ENCODE assay signal across 29 cellular contexts in genomic region chr20:54690323-54690722, GRCh38.
"Had no signal": no experiment of that assay in that cellular context is flagged by ENCODE, and none has a peak within 500 bp of the region (broad histone marks: within the 10 kb centered on the region; RNA-seq: fewer than 3 reads in every experiment).

No MANE protein-coding gene starts in this region.

- H3K27ac ChIP-seq: colonic mucosa, coronary artery, dorsolateral prefrontal cortex, epithelial cell of prostate, esophagus muscularis mucosa, esophagus squamous epithelium, foreskin keratinocyte, gastrocnemius medialis, gastroesophageal sphincter, heart left ventricle, heart right ventricle had no signal

- DNase-seq: colonic mucosa; cortex of kidney; dermis blood vessel endothelial cell; dorsolateral prefrontal cortex; effector CD4-positive, alpha-beta T cell; effector CD8-positive, alpha-beta T cell; effector memory CD4-positive, alpha-beta T cell; effector memory CD8-positive, alpha-beta T cell; endodermal cell; erythroblast; esophagus squamous epithelium; foreskin fibroblast; foreskin keratinocyte; foreskin melanocyte; gastrocnemius medialis; glutamatergic neuron; head of caudate nucleus; heart left ventricle; heart right ventricle had no signal

- H3K4me3 ChIP-seq: colonic mucosa, coronary artery, dorsolateral prefrontal cortex, esophagus muscularis mucosa, esophagus squamous epithelium, gastrocnemius medialis, gastroesophageal sphincter, heart left ventricle, heart right ventricle had no signal

- H3K27me3 Mint-ChIP-seq: dendritic cell treated with granulocyte-macrophage colony-stimulating factor and Interleukin-4, amounts not matched to agents 40 ng/mL and 50 ng/mL, for 4 days had no signal

- ATAC-seq: effector memory CD8-positive, alpha-beta T cell; esophagus mucosa; foreskin keratinocyte; gastrocnemius medialis; gastroesophageal sphincter; heart left ventricle; heart right ventricle had no signal

- H3K9me3 Mint-ChIP-seq: dendritic cell treated with granulocyte-macrophage colony-stimulating factor and Interleukin-4, amounts not matched to agents 40 ng/mL and 50 ng/mL, for 4 days; effector memory CD8-positive, alpha-beta T cell; endodermal cell had no signal

- H3K4me3 Mint-ChIP-seq: dendritic cell treated with granulocyte-macrophage colony-stimulating factor and Interleukin-4, amounts not matched to agents 40 ng/mL and 50 ng/mL, for 4 days; effector memory CD8-positive, alpha-beta T cell; endodermal cell had no signal

- H3K4me1 ChIP-seq: colonic mucosa, esophagus muscularis mucosa, esophagus squamous epithelium, foreskin keratinocyte, gastrocnemius medialis, gastroesophageal sphincter, heart left ventricle, heart right ventricle had no signal

- FAIRE-seq: colon, endometrium, endothelial cell of umbilical vein, frontal cortex had no signal

- H3K36me3 ChIP-seq: colonic mucosa, esophagus muscularis mucosa, esophagus squamous epithelium, gastrocnemius medialis, gastroesophageal sphincter, heart left ventricle, heart right ventricle had no signal

- H3K27ac Mint-ChIP-seq: dendritic cell treated with granulocyte-macrophage colony-stimulating factor and Interleukin-4, amounts not matched to agents 40 ng/mL and 50 ng/mL, for 4 days; effector memory CD8-positive, alpha-beta T cell; endodermal cell had no signal

- H3K27me3 ChIP-seq: colonic mucosa, esophagus squamous epithelium, foreskin keratinocyte had no signal

- H3K9me3 ChIP-seq: colonic mucosa, esophagus muscularis mucosa, esophagus squamous epithelium, gastrocnemius medialis, gastroesophageal sphincter, heart left ventricle, heart right ventricle had no signal
